Comparison of ENCODE assay signal across 18 cellular contexts in genomic region chr18:23176701-23177432, GRCh38. TPM values are rescaled to one million over a fixed set of nuclear protein-coding genes. Genes with fewer than 3 reads are reported as not detected.
"Had no signal": no experiment of that assay in that cellular context is flagged by ENCODE, and none has a peak within 500 bp of the region (broad histone marks: within the 10 kb centered on the region; RNA-seq: fewer than 3 reads in every experiment).

No MANE protein-coding gene starts in this region.

- H3K27ac ChIP-seq: colonic mucosa, left lung, ovary, thoracic aorta, transverse colon had no signal

- H3K4me3 ChIP-seq: colonic mucosa, left lung, lung, mucosa of descending colon, ovary, stomach, thoracic aorta, transverse colon had no signal

- ATAC-seq: left lung; mucosa of descending colon; naive thymus-derived CD8-positive, alpha-beta T cell; sciatic nerve had no signal

- DNase-seq: caudate nucleus; colonic mucosa; dermis blood vessel endothelial cell; foreskin melanocyte; islet precursor cell; left lung; mucosa of descending colon; naive thymus-derived CD8-positive, alpha-beta T cell; nucleus accumbens; ovary; stimulated activated CD4-positive, alpha-beta T cell treated with anti-CD3 and anti-CD28 coated beads, Interleukin-2, amount 100 ng/mL, for 24 hours; stimulated activated CD4-positive, alpha-beta T cell treated with anti-CD3 and anti-CD28 coated beads, Interleukin-4, amount 100 ng/mL, for 4 hours; stimulated activated naive CD4-positive, alpha-beta T cell; stomach; transverse colon had no signal

- H3K4me1 ChIP-seq: colonic mucosa, transverse colon had no signal

- H3K9me3 ChIP-seq: colonic mucosa, left lung, mucosa of descending colon, ovary, stomach, thoracic aorta, transverse colon had no signal

- H3K36me3 ChIP-seq: colonic mucosa, left lung, ovary, stomach, thoracic aorta, transverse colon had no signal

- H3K27me3 ChIP-seq: colonic mucosa, left lung, ovary, stomach, transverse colon had no signal

RNA-seq across cellular contexts. Expression of gene CABLES1, which starts 41.6 kb away (rescaled TPM):
- polyA plus RNA-seq: naive thymus-derived CD8-positive, alpha-beta T cell had no signal
